2 cellular contexts compared by ENCODE assay signal in genomic region chr1:31425301-31426081, GRCh38.
TF ChIP-seq lines count a peak whose summit lies in the region.

No MANE protein-coding gene starts in this region.

TF ChIP-seq in A549, 52 proteins besides CTCF, POLR2A, EP300 and RAD21 (continued from another document):
- TF ChIP-seq ELK1 (IDR thresholded peaks at IDR 0.05; ENCODE audit: low read depth, low read length) (no peak), KDM1A (IDR thresholded peaks at IDR 0.05; ENCODE audit: low read depth) (no peak), ESRRA (IDR thresholded peaks at IDR 0.05; ENCODE audit: borderline replicate concordance, low read length) (no peak), PHF8 (IDR thresholded peaks at IDR 0.05; ENCODE audit: borderline replicate concordance, low read depth) (no peak), TP53 (CRISPR knock-in tag; IDR thresholded peaks at IDR 0.05) (no peak), ZC3H11A (IDR thresholded peaks at IDR 0.05) (no peak), USF2 (IDR thresholded peaks at IDR 0.05) (no peak), JUNB (IDR thresholded peaks at IDR 0.05) (no peak), RFX5 (IDR thresholded peaks at IDR 0.05) (no peak), FOSL2 (IDR thresholded peaks at IDR 0.05) (no peak), FOSL2 (CRISPR knock-in tag; IDR thresholded peaks at IDR 0.05) (no peak), CBX8 (IDR thresholded peaks at IDR 0.05) (no peak), CBX2 (IDR thresholded peaks at IDR 0.05; ENCODE audit: borderline replicate concordance, low read depth) (no peak), RNF2 (IDR thresholded peaks at IDR 0.05; ENCODE audit: borderline replicate concordance, low read depth) (no peak)

TF ChIP-seq in HCT116, 20 proteins besides CTCF, POLR2A, EP300 and RAD21 (continued from another document):
- TF ChIP-seq REST (IDR thresholded peaks at IDR 0.05; ENCODE audit: low read depth), result no peak
- TF ChIP-seq SIN3A (IDR thresholded peaks at IDR 0.05; ENCODE audit: low read depth), result no peak
- no peak for TF ChIP-seq SP1 (IDR thresholded peaks at IDR 0.05; ENCODE audit: low read depth)
